In the genomic region with DNA sequence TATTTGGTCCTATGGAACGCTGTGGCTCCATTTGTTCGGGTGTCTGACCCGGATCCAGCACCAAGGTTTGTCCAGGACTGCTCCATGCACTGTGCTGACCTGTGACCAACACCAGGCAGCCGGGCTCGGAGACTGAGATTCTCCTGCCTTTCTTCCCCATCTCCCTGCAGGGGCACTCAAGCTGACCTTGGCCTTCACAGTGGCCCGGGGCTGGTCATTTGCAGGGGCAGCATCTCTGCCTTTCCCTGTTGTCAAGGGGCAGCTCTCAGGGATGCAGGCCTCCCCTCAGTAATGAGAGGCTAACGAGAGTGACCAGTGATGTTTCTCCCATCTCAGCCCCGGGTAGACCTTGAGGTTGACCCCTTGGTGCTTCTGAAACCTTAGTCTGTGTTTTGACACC, we compare ENCODE assay signal across 17 cellular contexts.
"Had no signal": no experiment of that assay in that cellular context is flagged by ENCODE, and none has a peak within 500 bp of the region (broad histone marks: within the 10 kb centered on the region; RNA-seq: fewer than 3 reads in every experiment).

No MANE protein-coding gene starts in this region.

- H3K4me3 ChIP-seq: coronary artery, dorsolateral prefrontal cortex, esophagus muscularis mucosa, gastroesophageal sphincter, heart left ventricle, hepatocyte, left lung, lower lobe of right lung had no signal

- H3K27ac ChIP-seq: coronary artery, dorsolateral prefrontal cortex, esophagus muscularis mucosa, foreskin keratinocyte, gastroesophageal sphincter, heart left ventricle, hepatocyte, left lung, lower lobe of right lung had no signal

- H3K4me2 ChIP-seq: hepatocyte had no signal

- H3K79me2 ChIP-seq: hepatocyte had no signal

- H3K9me3 ChIP-seq: esophagus muscularis mucosa, gastroesophageal sphincter, heart left ventricle, left lung, lower lobe of right lung had no signal

- H2AFZ ChIP-seq: hepatocyte had no signal

- H3K27me3 ChIP-seq: dorsolateral prefrontal cortex, esophagus muscularis mucosa, foreskin keratinocyte, gastroesophageal sphincter, heart left ventricle, hepatocyte, left lung had no signal

- H3K4me1 ChIP-seq: left lung, lower lobe of right lung had no signal

- H3K36me3 ChIP-seq: esophagus muscularis mucosa, gastroesophageal sphincter, heart left ventricle, lower lobe of right lung had no signal

- DNase-seq: dermis blood vessel endothelial cell; dorsolateral prefrontal cortex; effector CD4-positive, alpha-beta T cell; effector memory CD4-positive, alpha-beta T cell; foreskin keratinocyte; heart left ventricle; hypothalamus; left cardiac atrium; left lung; left ventricle myocardium superior; lower lobe of right lung; mesenchymal stem cell; midbrain had no signal
